In genomic region chr1:60995093-60995492, GRCh38 we compare ENCODE assay signal across 24 cellular contexts.
DNase-seq lines count a peak whose midpoint lies in the region; ATAC-seq, FAIRE-seq and TF ChIP-seq lines count a peak whose summit lies in the region.
"Had no signal": no experiment of that assay in that cellular context is flagged by ENCODE, and none has a peak within 500 bp of the region (broad histone marks: within the 10 kb centered on the region; RNA-seq: fewer than 3 reads in every experiment).

No MANE protein-coding gene starts in this region.

- POLR2A ChIA-PET in HepG2 (lab: Yijun Ruan, JAX) = no interaction called here
- POLR2A ChIA-PET in K562 (lab: Yijun Ruan, JAX) = no interaction called here

- no peak for TF ChIP-seq POLR2A in HepG2 (IDR thresholded peaks at IDR 0.05; ENCODE audit: insufficient read depth in 1 of 2, low read depth in 2 of 2, low read length in 2 of 2)
- no peak for TF ChIP-seq POLR2A in right lobe of liver (IDR thresholded peaks at IDR 0.05)
- TF ChIP-seq POLR2A in K562 (conservative IDR thresholded peaks at IDR 0.05) = no peak

- CTCF ChIA-PET in HepG2 (lab: Yijun Ruan, JAX; ENCODE audit: low intra/inter-chr PET ratio, low total read pairs) = no interaction called here
- CTCF ChIA-PET in K562 (lab: Yijun Ruan, JAX; ENCODE audit: low intra/inter-chr PET ratio) = no interaction called here

- no peaks in the 10 kb centered on the region for H3K79me2 ChIP-seq in HepG2 (ENCODE audit: insufficient read depth, low read length)
- no peaks in the 10 kb centered on the region for H3K79me2 ChIP-seq in K562 (ENCODE audit: control insufficient read depth, insufficient read depth, low read length)

- H3K27ac ChIP-seq in HepG2 (ENCODE audit: extremely low read length, insufficient read depth, low read length) = no peak overlapping the region
- H3K27ac ChIP-seq in right lobe of liver = no peak overlapping the region
- peak overlapping the region; percentile 27; the same call in 1 of the 3 replicates for H3K27ac ChIP-seq in K562 (ENCODE audit: extremely low read depth, low read depth, low read length)
- H3K27ac ChIP-seq: 22Rv1; A549; BLaER1 treated with 17β-estradiol and CSF1 and Interleukin-3, amounts not matched to agents 10 nM and 100 nM; C4-2B had no signal

- in situ Hi-C loops in HepG2 (cut with HindIII; ENCODE audit: extremely low pct_ligation_motif_present, low pct_unique_long_range_greater_than_20kb) (no loop called here), K562 (cut with MboI) (no loop called here)

- BruUV-seq in HepG2 (replicated peaks; lab: Mats Ljungman, UMichigan) (no TSS peak), K562 (replicated peaks; lab: Mats Ljungman, UMichigan) (no TSS peak)

- H4K20me1 ChIP-seq in HepG2 (ENCODE audit: insufficient read depth, low read length) (no peaks in the 10 kb centered on the region), K562 (replicated peaks; ENCODE audit: control insufficient read depth, insufficient read depth, low read length) (no peaks in the 10 kb centered on the region)
- H4K20me1 ChIP-seq: BLaER1 treated with 17β-estradiol and CSF1 and Interleukin-3, amounts not matched to agents 10 nM and 100 nM had no signal

- no peak for FAIRE-seq in HepG2 (lab: Jason Lieb, UNC)
- FAIRE-seq in K562 (lab: Jason Lieb, UNC) = no peak
- FAIRE-seq: A549, GM12878, GM12892, GM18507 had no signal

- TF ChIP-seq EP300 in HepG2 (IDR thresholded peaks at IDR 0.05; ENCODE audit: low read depth in 2 of 2, low read length in 2 of 2) (no peak), HepG2 (CRISPR knock-in tag; IDR thresholded peaks at IDR 0.05; ENCODE audit: borderline replicate concordance) (no peak), K562 (IDR thresholded peaks at IDR 0.05; ENCODE audit: low read length) (no peak)

- H3K36me3 ChIP-seq in HepG2 (replicated peaks in 1 of 2; ENCODE audit: control insufficient read depth in 1 of 2, insufficient read depth in 2 of 2, low read length in 2 of 2) (no peaks in the 10 kb centered on the region), right lobe of liver (no peaks in the 10 kb centered on the region), K562 (ENCODE audit: control insufficient read depth, insufficient read depth, low read length) (no peaks in the 10 kb centered on the region)
- H3K36me3 ChIP-seq: BLaER1 treated with 17β-estradiol and CSF1 and Interleukin-3, amounts not matched to agents 10 nM and 100 nM had no signal

- no peaks in the 10 kb centered on the region for H3K9me1 ChIP-seq in K562 (ENCODE audit: control insufficient read depth, insufficient read depth, low read length)

- TF ChIP-seq RAD21 in HepG2 (CRISPR knock-in tag; IDR thresholded peaks at IDR 0.05) = no peak
- TF ChIP-seq RAD21 in K562 (CRISPR knock-in tag; conservative IDR thresholded peaks at IDR 0.05 in 1 of 2, IDR thresholded peaks at IDR 0.05 in 1 of 2) = no peak

- H3K27me3 ChIP-seq in HepG2 (ENCODE audit: control insufficient read depth in 1 of 2, insufficient read depth in 2 of 2, low read length in 2 of 2) (peaks cover 0 to 2% of the 10 kb centered on the region in 2 experiments; a peak in 1 of 5 replicates), right lobe of liver (no peaks in the 10 kb centered on the region), K562 (ENCODE audit: control insufficient read depth in 2 of 2, insufficient read depth in 2 of 2, low read length in 2 of 2) (no peaks in the 10 kb centered on the region; a peak in 1 of 5 replicates)
- H3K27me3 ChIP-seq: BLaER1 treated with 17β-estradiol and CSF1 and Interleukin-3, amounts not matched to agents 10 nM and 100 nM had no signal

- no peaks in the 10 kb centered on the region for H3K9me3 ChIP-seq in HepG2 (ENCODE audit: low read length)
- no peaks in the 10 kb centered on the region for H3K9me3 ChIP-seq in right lobe of liver
- H3K9me3 ChIP-seq in K562 (replicated peaks; ENCODE audit: control insufficient read depth, insufficient read depth, low read depth, low read length) = no peaks in the 10 kb centered on the region
- H3K9me3 ChIP-seq: A549; BLaER1 treated with 17β-estradiol and CSF1 and Interleukin-3, amounts not matched to agents 10 nM and 100 nM; Caco-2 had no signal

- DNase-seq in HepG2 (ENCODE audit: low spot score) (no peak), right lobe of liver (no peak), K562 (ENCODE audit: extremely low read depth in 1 of 4, low spot score in 3 of 4) (no peak)
- DNase-seq in stimulated activated CD8-positive, alpha-beta memory T cell treated with anti-CD3 and anti-CD28 coated beads, Interleukin-4, amount 100 ng/mL, for 48 hours = no peak
- DNase-seq: AML-193; Caco-2; Calu3; CD4-positive, alpha-beta T cell; CD8-positive, alpha-beta T cell; DMS 273 treated with DMSO at 0.1 percent for 48 hours; DMS153; DMS53; DMS79; DND-41; EL; GDM1 had no signal

- H3K4me3 ChIP-seq in HepG2 (replicated peaks in 1 of 3; ENCODE audit: insufficient read depth in 1 of 3, low read depth in 2 of 3, low read length in 3 of 3) (no peak overlapping the region), right lobe of liver (no peak overlapping the region), K562 (no peak overlapping the region)
- H3K4me3 ChIP-seq: A549; BLaER1 treated with 17β-estradiol and CSF1 and Interleukin-3, amounts not matched to agents 10 nM and 100 nM; GM12878 had no signal

- H2AFZ ChIP-seq in HepG2 (ENCODE audit: low read length) (no peak overlapping the region), K562 (ENCODE audit: low read depth, low read length) (peak overlapping the region; percentile 43; the same call in 1 of the 2 replicates)

- no peaks in the 10 kb centered on the region for H3K4me1 ChIP-seq in HepG2 (ENCODE audit: insufficient read depth, low read length)
- H3K4me1 ChIP-seq in right lobe of liver = no peaks in the 10 kb centered on the region
- H3K4me1 ChIP-seq in K562 (replicated peaks in 1 of 2; ENCODE audit: control insufficient read depth in 2 of 2, insufficient read depth in 2 of 2, low read length in 2 of 2) = peaks cover 0 to 18% of the 10 kb centered on the region in 2 experiments; a peak in 2 of 5 replicates
- H3K4me1 ChIP-seq: A549, Caco-2 had no signal

- H3K9ac ChIP-seq in HepG2 (ENCODE audit: insufficient read depth, low read depth, low read length) (no peak overlapping the region), K562 (ENCODE audit: insufficient read depth in 1 of 2, low read depth in 2 of 2, low read length in 2 of 2) (no peak overlapping the region)
- H3K9ac ChIP-seq: BLaER1 treated with 17β-estradiol and CSF1 and Interleukin-3, amounts not matched to agents 10 nM and 100 nM had no signal

- H3K4me2 ChIP-seq in HepG2 (ENCODE audit: low read depth, low read length) (no peak overlapping the region), K562 (ENCODE audit: insufficient read depth, low read length) (no peak overlapping the region)
- H3K4me2 ChIP-seq: A549; BLaER1 treated with 17β-estradiol and CSF1 and Interleukin-3, amounts not matched to agents 10 nM and 100 nM had no signal

- no peak for TF ChIP-seq CTCF in HepG2 (CRISPR knock-in tag; IDR thresholded peaks at IDR 0.05)
- TF ChIP-seq CTCF in right lobe of liver (IDR thresholded peaks at IDR 0.05) = no peak
- TF ChIP-seq CTCF in K562 (IDR thresholded peaks at IDR 0.05 in 2 of 3, conservative IDR thresholded peaks at IDR 0.05 in 1 of 3; ENCODE audit: insufficient read depth in 2 of 3, low read depth in 1 of 3, low read length in 3 of 3) = no peak

- intact Hi-C loops in HepG2 (cut with micrococcal nuclease; ENCODE audit: unreplicated experiment) (no loop called here), right lobe of liver (cut with DNase I) (no loop called here), K562 (cut with micrococcal nuclease) (loop anchor here (2.0 kb wide), 1 partner anchor 18 kb away; no protein-coding TSS in a partner anchor)

- ATAC-seq in HepG2 (no peak), right lobe of liver (no peak), K562 (no peak), HG03378 (IDR thresholded peaks at IDR 0.05; ENCODE audit: unreplicated experiment) (no peak)
- ATAC-seq: A549; CD8-positive, alpha-beta T cell; GM12878 had no signal

TF ChIP-seq in HepG2, 621 proteins besides CTCF, POLR2A, EP300 and RAD21 (continues in another document):
- no peak for TF ChIP-seq TAF1 (CRISPR knock-in tag; IDR thresholded peaks at IDR 0.05)
- no peak for TF ChIP-seq ARID3A (IDR thresholded peaks at IDR 0.05; ENCODE audit: low read depth, low read length)
- TF ChIP-seq ZNF768 (CRISPR knock-in tag; IDR thresholded peaks at IDR 0.05) = peak; percentile 30; the same call in 1 of the 2 replicates
- no peak for TF ChIP-seq MZF1 (CRISPR knock-in tag; IDR thresholded peaks at IDR 0.05; ENCODE audit: borderline replicate concordance)
- no peak for TF ChIP-seq EED (CRISPR knock-in tag; IDR thresholded peaks at IDR 0.05)

TF ChIP-seq in K562, 482 proteins besides CTCF, POLR2A, EP300 and RAD21:
- TF ChIP-seq KDM1A (IDR thresholded peaks at IDR 0.05) = peak; percentile 44 to 67; a peak in 3 of 4 replicates
- TF ChIP-seq CHAMP1 (IDR thresholded peaks at IDR 0.05) = no peak
- no peak for TF ChIP-seq GTF2F1 (IDR thresholded peaks at IDR 0.05; ENCODE audit: low read depth, low read length)
- TF ChIP-seq HDAC2 (IDR thresholded peaks at IDR 0.05) = 0 out of 2 replicates have a peak, but pooled peaks have one; percentile 42
- peak; percentile 23 for TF ChIP-seq PHF20 (IDR thresholded peaks at IDR 0.05; ENCODE audit: partially characterized antibody)
- TF ChIP-seq RBM25 (IDR thresholded peaks at IDR 0.05; ENCODE audit: low read depth, low read length, severe bottlenecking) = peak; percentile 95
- TF ChIP-seq ZFP36 (IDR thresholded peaks at IDR 0.05; ENCODE audit: low read depth, low read length, partially characterized antibody) = peak; percentile 75
- TF ChIP-seq BCOR (IDR thresholded peaks at IDR 0.05) = peak; percentile 93
- no peak for TF ChIP-seq EWSR1 (IDR thresholded peaks at IDR 0.05; ENCODE audit: borderline replicate concordance, low read depth, partially characterized antibody)
- peak; percentile 55 for TF ChIP-seq ADNP (tag; IDR thresholded peaks at IDR 0.05)
TF ChIP-seq in K562: peak in this region for 7.

Comparison
In these comparisons a context has a peak if more than half of its experiments do, and no peak if none do; other contexts are left out.
1. Of the 241 proteins assayed by ChIP-seq in both HepG2 and K562: peak only in HepG2: none; only in K562: ADNP, HDAC2, KDM1A, PHF20 and ZFP36; in both: none; in neither: 236.